Comparison of ENCODE assay signal across 18 cellular contexts in the genomic region with DNA sequence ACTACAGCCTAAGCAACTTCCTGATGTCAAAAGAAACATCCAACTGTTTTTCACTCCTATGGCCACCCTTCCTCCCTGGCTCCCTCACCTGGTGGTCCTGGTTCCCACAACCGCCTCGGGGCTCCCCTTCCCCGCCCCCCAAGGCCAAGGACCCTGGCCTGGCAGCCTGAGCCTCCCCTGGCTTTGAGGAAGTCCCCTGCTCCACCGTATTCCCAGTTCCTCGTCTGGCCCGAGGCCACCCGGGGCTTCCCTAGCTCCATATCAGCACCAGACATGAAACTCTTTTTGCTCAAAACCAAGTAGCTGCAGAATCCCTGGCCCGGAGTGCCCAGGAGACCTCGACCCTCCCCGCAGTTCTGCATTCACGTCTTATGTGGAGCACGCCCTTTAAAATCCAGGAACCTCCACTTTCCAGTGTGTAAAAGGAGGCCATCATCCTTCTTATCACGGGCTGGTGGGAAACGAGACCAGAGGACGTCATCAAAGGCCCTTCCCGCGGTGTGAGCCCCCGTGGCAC.
DNase-seq lines count a peak whose midpoint lies in the region; ATAC-seq and TF ChIP-seq lines count a peak whose summit lies in the region.
"Had no signal": no experiment of that assay in that cellular context is flagged by ENCODE, and none has a peak within 500 bp of the region (broad histone marks: within the 10 kb centered on the region; RNA-seq: fewer than 3 reads in every experiment).

No MANE protein-coding gene starts in this region.

- 93 to 94% methylated on average over 8 to 18 of the region's 18 CpGs for WGBS in endodermal cell (ENCODE audit: insufficient coverage in 1 of 2, insufficient read length in 1 of 2), 2 experiments
- 62 to 91% methylated on average over 4 to 18 of the region's 18 CpGs for WGBS in transverse colon (ENCODE audit: low coverage in 1 of 2), 2 donors

- ATAC-seq in left cardiac atrium (peak; percentile 5 to 12), Right ventricle myocardium inferior (no peak)

- H3K4me3 Mint-ChIP-seq in endodermal cell (no peak overlapping the region), neural progenitor cell (peak overlapping the region; percentile 15)
- no peak overlapping the region for H3K4me3 Mint-ChIP-seq in activated T-helper 2 cell treated with anti-CD3 and anti-CD28 coated beads, Interferon-gamma antibody, Interleukin-2, Interleukin-4, amounts not matched to agents 10 μg/mL and 5 μg/mL and 100 μg/mL, durations not matched to agents 14 hours and 24 hours and 36 hours (ENCODE audit: low read depth)

- H3K4me1 ChIP-seq in endodermal cell (ENCODE audit: control insufficient read depth, insufficient read depth, low read length), result peaks cover 9% of the 10 kb centered on the region
- peaks cover 16% of the 10 kb centered on the region for H3K4me1 ChIP-seq in neural progenitor cell
- peaks cover 5 to 26% (median 9%) of the 10 kb centered on the region in 4 donors for H3K4me1 ChIP-seq in transverse colon

- H3K4me3 ChIP-seq in endodermal cell (ENCODE audit: low read length) (no peak overlapping the region), neural progenitor cell (no peak overlapping the region), transverse colon (no peak overlapping the region)
- H3K4me3 ChIP-seq: colonic mucosa had no signal

- no peaks in the 10 kb centered on the region for H3K79me2 ChIP-seq in neural progenitor cell (ENCODE audit: low read depth)

- peak overlapping the region; percentile 47 for H3K27ac ChIP-seq in endodermal cell (ENCODE audit: low read depth, low read length)
- H3K27ac ChIP-seq in neural progenitor cell, result no peak overlapping the region
- peak overlapping the region in 3 of 4 donors; percentile 9 to 30 (median 10) for H3K27ac ChIP-seq in transverse colon
- H3K27ac ChIP-seq: colonic mucosa had no signal

- H3K9me3 Mint-ChIP-seq in endodermal cell (no peaks in the 10 kb centered on the region), neural progenitor cell (no peaks in the 10 kb centered on the region)
- H3K9me3 Mint-ChIP-seq in activated T-helper 2 cell treated with anti-CD3 and anti-CD28 coated beads, Interferon-gamma antibody, Interleukin-2, Interleukin-4, amounts not matched to agents 10 μg/mL and 5 μg/mL and 100 μg/mL, durations not matched to agents 14 hours and 24 hours and 36 hours, result no peaks in the 10 kb centered on the region
- H3K9me3 Mint-ChIP-seq: CD8-positive, alpha-beta memory T cell had no signal

- H3K36me3 ChIP-seq in endodermal cell (ENCODE audit: control insufficient read depth, insufficient read depth, low read length) (no peaks in the 10 kb centered on the region), neural progenitor cell (no peaks in the 10 kb centered on the region), transverse colon (no peaks in the 10 kb centered on the region)
- H3K36me3 ChIP-seq: colonic mucosa had no signal

- H3K27ac Mint-ChIP-seq in endodermal cell (no peak overlapping the region), neural progenitor cell (peak overlapping the region; percentile 60)
- no peak overlapping the region for H3K27ac Mint-ChIP-seq in activated T-helper 2 cell treated with anti-CD3 and anti-CD28 coated beads, Interferon-gamma antibody, Interleukin-2, Interleukin-4, amounts not matched to agents 10 μg/mL and 5 μg/mL and 100 μg/mL, durations not matched to agents 14 hours and 24 hours and 36 hours

- no peak overlapping the region for H3K4me2 ChIP-seq in neural progenitor cell
- H3K4me2 ChIP-seq: SK-N-SH had no signal

- peaks cover 4% of the 10 kb centered on the region for H3K4me1 Mint-ChIP-seq in endodermal cell
- H3K4me1 Mint-ChIP-seq in neural progenitor cell, result peaks cover 39% of the 10 kb centered on the region
- H3K4me1 Mint-ChIP-seq in activated T-helper 2 cell treated with anti-CD3 and anti-CD28 coated beads, Interferon-gamma antibody, Interleukin-2, Interleukin-4, amounts not matched to agents 10 μg/mL and 5 μg/mL and 100 μg/mL, durations not matched to agents 14 hours and 24 hours and 36 hours (ENCODE audit: low read depth), result peaks cover 17% of the 10 kb centered on the region

- no peaks in the 10 kb centered on the region for H4K20me1 ChIP-seq in neural progenitor cell (ENCODE audit: low read depth)

- intact Hi-C loops in left cardiac atrium (cut with DNase I), result no loop called here
- intact Hi-C loops in Right ventricle myocardium inferior (cut with DNase I), result no loop called here
- intact Hi-C loops in transverse colon (cut with DNase I; ENCODE audit: low total_unique reads), result loop anchor here (10.0 kb wide), 1 partner anchor 71 kb away; no protein-coding TSS in a partner anchor
- intact Hi-C loops in activated T-helper 2 cell treated with anti-CD3 and anti-CD28 coated beads, Interferon-gamma antibody, Interleukin-2, Interleukin-4, amounts not matched to agents 10 μg/mL and 5 μg/mL and 100 μg/mL, durations not matched to agents 14 hours and 24 hours and 36 hours (cut with micrococcal nuclease), result no loop called here

- in situ Hi-C loops in transverse colon (cut with MboI; ENCODE audit: low pct_ligation_motif_present in 1 of 4, low pct_unique_long_range_greater_than_20kb in 1 of 4, low sequenced_read_pairs in 3 of 4), result loop anchor here in 2 of 4 donors (25.0 kb wide), 1 partner anchor 143 kb away; no protein-coding TSS in a partner anchor

- TF ChIP-seq CTCF in endodermal cell (conservative IDR thresholded peaks at IDR 0.05) (no peak), neural progenitor cell (IDR thresholded peaks at IDR 0.05) (no peak), transverse colon (IDR thresholded peaks at IDR 0.05) (no peak)

- H3K27me3 ChIP-seq in endodermal cell (ENCODE audit: control insufficient read depth, insufficient read depth, low read length, poor library complexity, severe bottlenecking) (no peaks in the 10 kb centered on the region), neural progenitor cell (no peaks in the 10 kb centered on the region), transverse colon (no peaks in the 10 kb centered on the region)
- H3K27me3 ChIP-seq: colonic mucosa had no signal

- no peaks in the 10 kb centered on the region for H3K9me3 ChIP-seq in endodermal cell (ENCODE audit: control insufficient read depth, low read length)
- H3K9me3 ChIP-seq in neural progenitor cell (ENCODE audit: low read depth), result no peaks in the 10 kb centered on the region
- H3K9me3 ChIP-seq in transverse colon, result no peaks in the 10 kb centered on the region
- H3K9me3 ChIP-seq: colonic mucosa, SK-N-SH had no signal

- H3F3A ChIP-seq in neural progenitor cell (ENCODE audit: low read depth), result no peaks in the 10 kb centered on the region

- H3K36me3 Mint-ChIP-seq in endodermal cell (ENCODE audit: low read depth) (no peaks in the 10 kb centered on the region), neural progenitor cell (no peaks in the 10 kb centered on the region)
- no peaks in the 10 kb centered on the region for H3K36me3 Mint-ChIP-seq in activated T-helper 2 cell treated with anti-CD3 and anti-CD28 coated beads, Interferon-gamma antibody, Interleukin-2, Interleukin-4, amounts not matched to agents 10 μg/mL and 5 μg/mL and 100 μg/mL, durations not matched to agents 14 hours and 24 hours and 36 hours (ENCODE audit: low read depth)

- no peak for DNase-seq in left cardiac atrium
- DNase-seq in Right ventricle myocardium inferior (ENCODE audit: missing footprints), result no peak
- no peak for DNase-seq in endodermal cell
- no peak for DNase-seq in neural progenitor cell (ENCODE audit: low spot score)
- no peak for DNase-seq in transverse colon
- DNase-seq in activated T-helper 2 cell treated with anti-CD3 and anti-CD28 coated beads, Interferon-gamma antibody, Interleukin-2, Interleukin-4, amounts not matched to agents 10 μg/mL and 5 μg/mL and 100 μg/mL, durations not matched to agents 14 hours and 24 hours and 36 hours (ENCODE audit: low spot score), result no peak
- no peak for DNase-seq in NCI-H2171 (lab: John Stamatoyannopoulos, UW)
- no peak for DNase-seq in NCI-H526 treated with DMSO at 0.1 percent for 48 hours (lab: John Stamatoyannopoulos, UW)
- DNase-seq: ACHN; activated gamma-delta T cell treated with Interleukin-2 at 50 U/mL for 16 hours; CD8-positive, alpha-beta memory T cell; colonic mucosa; midbrain; NCI-H2029 treated with DMSO at 0.1 percent for 48 hours; NCI-H524 treated with DMSO at 0.1 percent for 48 hours; occipital lobe; SK-N-SH; small intestine had no signal

- no peak for TF ChIP-seq POLR2A in transverse colon (IDR thresholded peaks at IDR 0.05)

- H2AFZ ChIP-seq in neural progenitor cell (replicated peaks), result no peak overlapping the region

- H3K9ac ChIP-seq in endodermal cell (ENCODE audit: extremely low read depth, low read length, poor library complexity, severe bottlenecking) (no peak overlapping the region), neural progenitor cell (no peak overlapping the region)
- H3K9ac ChIP-seq: SK-N-SH had no signal

- no peak for TF ChIP-seq EP300 in transverse colon (IDR thresholded peaks at IDR 0.05; ENCODE audit: low read depth)

- H3K27me3 Mint-ChIP-seq in endodermal cell (ENCODE audit: insufficient read depth), result no peaks in the 10 kb centered on the region
- peaks cover 6% of the 10 kb centered on the region for H3K27me3 Mint-ChIP-seq in neural progenitor cell (ENCODE audit: insufficient read depth, low read depth)
- no peaks in the 10 kb centered on the region for H3K27me3 Mint-ChIP-seq in activated T-helper 2 cell treated with anti-CD3 and anti-CD28 coated beads, Interferon-gamma antibody, Interleukin-2, Interleukin-4, amounts not matched to agents 10 μg/mL and 5 μg/mL and 100 μg/mL, durations not matched to agents 14 hours and 24 hours and 36 hours (ENCODE audit: low read depth)
